Comparison of ENCODE assay signal across 20 cellular contexts in the genomic region with DNA sequence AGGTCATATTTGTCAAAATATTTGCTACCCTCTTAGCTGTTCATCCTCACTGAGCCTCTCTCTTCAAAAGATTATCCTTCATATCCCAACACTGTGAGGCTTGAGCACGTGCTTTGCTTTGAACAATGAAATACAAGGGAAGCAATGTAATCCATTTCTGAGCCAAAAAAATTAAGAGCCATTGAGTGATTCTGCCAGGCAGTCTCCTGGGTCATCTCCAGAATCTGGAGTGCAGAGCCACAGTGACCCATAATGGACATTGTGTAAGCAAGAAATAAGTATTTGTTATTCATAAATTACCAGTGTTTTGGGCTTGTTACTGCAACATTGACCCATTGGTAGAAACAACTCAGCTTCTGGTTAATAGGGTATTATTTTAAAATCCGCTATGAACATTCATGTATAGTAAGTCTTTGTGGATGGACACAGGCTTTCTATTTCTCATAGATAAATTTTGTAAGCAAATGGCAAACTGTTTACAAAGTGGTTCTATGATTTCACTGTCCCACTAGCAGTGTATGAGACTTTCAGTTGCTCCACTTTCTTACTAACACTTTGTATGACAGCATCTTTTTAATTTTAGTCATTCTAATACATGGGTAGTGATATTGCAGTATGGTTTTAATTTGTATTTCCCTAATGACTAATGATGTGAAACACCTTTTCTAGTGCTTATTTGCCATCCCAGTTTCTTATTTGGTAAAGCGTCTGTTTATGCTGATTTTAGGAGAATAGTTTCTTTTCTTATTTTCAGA.
"Had no signal": no experiment of that assay in that cellular context is flagged by ENCODE, and none has a peak within 500 bp of the region (broad histone marks: within the 10 kb centered on the region; RNA-seq: fewer than 3 reads in every experiment).

No MANE protein-coding gene starts in this region.

- H3K36me3 Mint-ChIP-seq: activated CD8-positive, alpha-beta memory T cell treated with anti-CD3 and anti-CD28 coated beads, Interleukin-2, amount 10 ng/mL, durations not matched to agents 7 days and 5 days; mesothelial cell of epicardium; natural killer cell treated with Interleukin-12 subunit alpha and Interleukin-12 subunit beta and Interleukin-15 and Interleukin-18, amount 100 ng/mL, for 72 hours had no signal

- H3K27ac ChIP-seq: ascending aorta, skin epidermis, upper lobe of left lung had no signal

- H3K27me3 ChIP-seq: ascending aorta, upper lobe of left lung had no signal

- H3K9me3 ChIP-seq: ascending aorta, upper lobe of left lung had no signal

- H3K27me3 Mint-ChIP-seq: activated CD4-positive, alpha-beta memory T cell treated with anti-CD3 and anti-CD28 coated beads, Interleukin-2, amount 10 ng/mL, durations not matched to agents 7 days and 5 days; activated CD8-positive, alpha-beta memory T cell treated with anti-CD3 and anti-CD28 coated beads, Interleukin-2, amount 10 ng/mL, durations not matched to agents 7 days and 5 days; natural killer cell treated with Interleukin-12 subunit alpha and Interleukin-12 subunit beta and Interleukin-15 and Interleukin-18, amount 100 ng/mL, for 72 hours; stimulated activated naive CD8-positive, alpha-beta T cell treated with anti-CD3 and anti-CD28 coated beads, Interleukin-15, amount 100 ng/mL, for 72 hours had no signal

- H3K9me3 Mint-ChIP-seq: activated CD4-positive, alpha-beta memory T cell treated with anti-CD3 and anti-CD28 coated beads, Interleukin-2, amount 10 ng/mL, durations not matched to agents 7 days and 5 days; activated T-helper 2 cell treated with anti-CD3 and anti-CD28 coated beads, Interferon-gamma antibody, Interleukin-2, Interleukin-4, amounts not matched to agents 10 μg/mL and 5 μg/mL and 100 μg/mL, durations not matched to agents 14 hours and 24 hours and 36 hours; mesothelial cell of epicardium; natural killer cell treated with Interleukin-12 subunit alpha and Interleukin-12 subunit beta and Interleukin-15 and Interleukin-18, amount 100 ng/mL, for 72 hours; stimulated activated naive CD8-positive, alpha-beta T cell treated with anti-CD3 and anti-CD28 coated beads, Interleukin-15, amount 100 ng/mL, for 72 hours had no signal

- H3K4me1 Mint-ChIP-seq: activated CD4-positive, alpha-beta memory T cell treated with anti-CD3 and anti-CD28 coated beads, Interleukin-2, amount 10 ng/mL, durations not matched to agents 7 days and 5 days; activated CD8-positive, alpha-beta memory T cell treated with anti-CD3 and anti-CD28 coated beads, Interleukin-2, amount 10 ng/mL, durations not matched to agents 7 days and 5 days; stimulated activated naive CD8-positive, alpha-beta T cell treated with anti-CD3 and anti-CD28 coated beads, Interleukin-15, amount 100 ng/mL, for 72 hours had no signal

- ATAC-seq: activated CD8-positive, alpha-beta memory T cell treated with anti-CD3 and anti-CD28 coated beads, Interleukin-2, amount 10 ng/mL, durations not matched to agents 7 days and 5 days; natural killer cell treated with Interleukin-12 subunit alpha and Interleukin-12 subunit beta and Interleukin-15 and Interleukin-18, amount 100 ng/mL, for 72 hours; stimulated activated naive CD8-positive, alpha-beta T cell treated with anti-CD3 and anti-CD28 coated beads, Interleukin-15, amount 100 ng/mL, for 72 hours had no signal

- DNase-seq: activated CD4-positive, alpha-beta memory T cell treated with anti-CD3 and anti-CD28 coated beads, Interleukin-2, amount 10 ng/mL, durations not matched to agents 7 days and 5 days; activated CD4-positive, alpha-beta T cell treated with anti-CD3 and anti-CD28 coated beads for 48 hours; activated CD4-positive, CD25-positive, alpha-beta regulatory T cell; activated CD8-positive, alpha-beta memory T cell treated with anti-CD3 and anti-CD28 coated beads, Interleukin-2, amount 10 ng/mL, durations not matched to agents 7 days and 5 days; activated naive CD4-positive, alpha-beta T cell treated with anti-CD3 and anti-CD28 coated beads for 36 hours; effector CD4-positive, alpha-beta T cell; glutamatergic neuron; hypothalamus; islet precursor cell; nucleus accumbens; posterior cingulate gyrus; retina; stimulated activated naive CD8-positive, alpha-beta T cell treated with anti-CD3 and anti-CD28 coated beads, Interleukin-15, amount 100 ng/mL, for 72 hours; T1000; upper lobe of left lung had no signal

- H3K27ac Mint-ChIP-seq: activated CD4-positive, alpha-beta memory T cell treated with anti-CD3 and anti-CD28 coated beads, Interleukin-2, amount 10 ng/mL, durations not matched to agents 7 days and 5 days; activated CD8-positive, alpha-beta memory T cell treated with anti-CD3 and anti-CD28 coated beads, Interleukin-2, amount 10 ng/mL, durations not matched to agents 7 days and 5 days; activated naive CD4-positive, alpha-beta T cell treated with anti-CD3 and anti-CD28 coated beads for 36 hours; activated T-helper 2 cell treated with anti-CD3 and anti-CD28 coated beads, Interferon-gamma antibody, Interleukin-2, Interleukin-4, amounts not matched to agents 10 μg/mL and 5 μg/mL and 100 μg/mL, durations not matched to agents 14 hours and 24 hours and 36 hours; mesothelial cell of epicardium; natural killer cell treated with Interleukin-12 subunit alpha and Interleukin-12 subunit beta and Interleukin-15 and Interleukin-18, amount 100 ng/mL, for 72 hours; stimulated activated naive CD8-positive, alpha-beta T cell treated with anti-CD3 and anti-CD28 coated beads, Interleukin-15, amount 100 ng/mL, for 72 hours had no signal

- H3K4me3 Mint-ChIP-seq: activated CD4-positive, alpha-beta memory T cell treated with anti-CD3 and anti-CD28 coated beads, Interleukin-2, amount 10 ng/mL, durations not matched to agents 7 days and 5 days; activated CD8-positive, alpha-beta memory T cell treated with anti-CD3 and anti-CD28 coated beads, Interleukin-2, amount 10 ng/mL, durations not matched to agents 7 days and 5 days; activated naive CD4-positive, alpha-beta T cell treated with anti-CD3 and anti-CD28 coated beads for 36 hours; mesothelial cell of epicardium; natural killer cell treated with Interleukin-12 subunit alpha and Interleukin-12 subunit beta and Interleukin-15 and Interleukin-18, amount 100 ng/mL, for 72 hours; stimulated activated naive CD8-positive, alpha-beta T cell treated with anti-CD3 and anti-CD28 coated beads, Interleukin-15, amount 100 ng/mL, for 72 hours had no signal

- H3K4me3 ChIP-seq: ascending aorta, skin epidermis, upper lobe of left lung had no signal

- H3K4me1 ChIP-seq: ascending aorta had no signal

- H3K36me3 ChIP-seq: ascending aorta, upper lobe of left lung had no signal
